10 cellular contexts compared by ENCODE assay signal in genomic region chr20:10225439-10226080, GRCh38. TPM values are rescaled to one million over a fixed set of nuclear protein-coding genes. Genes with fewer than 3 reads are reported as not detected.
DNase-seq lines count a peak whose midpoint lies in the region; ATAC-seq, FAIRE-seq and TF ChIP-seq lines count a peak whose summit lies in the region.
"Had no signal": no experiment of that assay in that cellular context is flagged by ENCODE, and none has a peak within 500 bp of the region (broad histone marks: within the 10 kb centered on the region; RNA-seq: fewer than 3 reads in every experiment).

No MANE protein-coding gene starts in this region.

- intact Hi-C loops in K562 (cut with micrococcal nuclease) = loop anchor here (1.0 to 5.0 kb wide), 2 partner anchors 247 to 608 kb away; no protein-coding TSS in a partner anchor
- intact Hi-C loops in tibial artery (cut with DNase I; ENCODE audit: low total_unique reads) = no loop called here

- H3K27ac ChIP-seq in 22Rv1 (no peak overlapping the region), K562 (ENCODE audit: extremely low read depth, low read depth, low read length) (no peak overlapping the region), tibial artery (no peak overlapping the region)

- no peaks in the 10 kb centered on the region for H3K79me2 ChIP-seq in K562 (ENCODE audit: control insufficient read depth, insufficient read depth, low read length)

- H2AFZ ChIP-seq in K562 (ENCODE audit: low read depth, low read length) = no peak overlapping the region

- CTCF ChIA-PET in K562 (lab: Yijun Ruan, JAX; ENCODE audit: low intra/inter-chr PET ratio) = no interaction called here
- CTCF ChIA-PET in activated naive CD4-positive, alpha-beta T cell treated with anti-CD3 and anti-CD28 coated beads, Interleukin-2, amount 10 ng/mL, durations not matched to agents 7 days and 5 days (lab: Charles Lee) = no interaction called here

- no peaks in the 10 kb centered on the region for H3K36me3 Mint-ChIP-seq in activated naive CD4-positive, alpha-beta T cell treated with anti-CD3 and anti-CD28 coated beads, Interleukin-2, amount 10 ng/mL, durations not matched to agents 7 days and 5 days

- H3K4me1 Mint-ChIP-seq in activated naive CD4-positive, alpha-beta T cell treated with anti-CD3 and anti-CD28 coated beads, Interleukin-2, amount 10 ng/mL, durations not matched to agents 7 days and 5 days = no peaks in the 10 kb centered on the region

- no peaks in the 10 kb centered on the region for H3K4me1 ChIP-seq in K562 (replicated peaks in 1 of 2; ENCODE audit: control insufficient read depth in 2 of 2, insufficient read depth in 2 of 2, low read length in 2 of 2)
- H3K4me1 ChIP-seq in tibial artery = no peaks in the 10 kb centered on the region

- H4K20me1 ChIP-seq in K562 (replicated peaks; ENCODE audit: control insufficient read depth, insufficient read depth, low read length) = no peaks in the 10 kb centered on the region

- H3K27me3 Mint-ChIP-seq in activated naive CD4-positive, alpha-beta T cell treated with anti-CD3 and anti-CD28 coated beads, Interleukin-2, amount 10 ng/mL, durations not matched to agents 7 days and 5 days = no peaks in the 10 kb centered on the region

- H3K4me2 ChIP-seq in K562 (ENCODE audit: insufficient read depth, low read length) = no peak overlapping the region

- no peak overlapping the region for H3K4me3 Mint-ChIP-seq in activated naive CD4-positive, alpha-beta T cell treated with anti-CD3 and anti-CD28 coated beads, Interleukin-2, amount 10 ng/mL, durations not matched to agents 7 days and 5 days

- TF ChIP-seq RAD21 in K562 (CRISPR knock-in tag; conservative IDR thresholded peaks at IDR 0.05 in 1 of 2, IDR thresholded peaks at IDR 0.05 in 1 of 2) = peak in 1 of 2 experiments; percentile 22; a peak in 1 of 4 replicates

- no peaks in the 10 kb centered on the region for H3K9me3 Mint-ChIP-seq in activated naive CD4-positive, alpha-beta T cell treated with anti-CD3 and anti-CD28 coated beads, Interleukin-2, amount 10 ng/mL, durations not matched to agents 7 days and 5 days

- FAIRE-seq in K562 (lab: Jason Lieb, UNC) = peak; percentile 69

- H3K27me3 ChIP-seq in K562 (ENCODE audit: control insufficient read depth in 2 of 2, insufficient read depth in 2 of 2, low read length in 2 of 2) (no peaks in the 10 kb centered on the region), tibial artery (no peaks in the 10 kb centered on the region)

- no peak for TF ChIP-seq EP300 in K562 (IDR thresholded peaks at IDR 0.05; ENCODE audit: low read length)

- H3K9me3 ChIP-seq in K562 (replicated peaks; ENCODE audit: control insufficient read depth, insufficient read depth, low read depth, low read length) = no peaks in the 10 kb centered on the region
- no peaks in the 10 kb centered on the region for H3K9me3 ChIP-seq in tibial artery

- DNase-seq in NCI-H146 treated with DMSO at 0.1 percent for 48 hours (lab: John Stamatoyannopoulos, UW; ENCODE audit: unreplicated experiment) (peak; percentile 30), K562 (ENCODE audit: extremely low read depth in 1 of 4, low spot score in 3 of 4) (peak; percentile 8 to 31 (median 18)), islet precursor cell (no peak), tibial artery (no peak)
- no peak for DNase-seq in activated naive CD4-positive, alpha-beta T cell treated with anti-CD3 and anti-CD28 coated beads, Interleukin-2, amount 10 ng/mL, durations not matched to agents 7 days and 5 days
- DNase-seq: amniotic stem cell had no signal

- no peak overlapping the region for H3K4me3 ChIP-seq in GM12875 (ENCODE audit: low read depth, low read length)
- no peak overlapping the region for H3K4me3 ChIP-seq in K562
- no peak overlapping the region for H3K4me3 ChIP-seq in tibial artery

- BruUV-seq in K562 (replicated peaks; lab: Mats Ljungman, UMichigan) = no TSS peak

- no peaks in the 10 kb centered on the region for H3K9me1 ChIP-seq in K562 (ENCODE audit: control insufficient read depth, insufficient read depth, low read length)

- H3K36me3 ChIP-seq in K562 (ENCODE audit: control insufficient read depth, insufficient read depth, low read length) (no peaks in the 10 kb centered on the region), tibial artery (no peaks in the 10 kb centered on the region)

- POLR2A ChIA-PET in K562 (lab: Yijun Ruan, JAX) = interaction anchor here (0.6 kb wide), 1 partner anchor 99 kb away, joined by 3 read pairs; no protein-coding TSS in a partner anchor

- ATAC-seq in K562 (peak; percentile 75), HG02623 (IDR thresholded peaks at IDR 0.05; ENCODE audit: unreplicated experiment) (no peak)

- peak; percentile 21; the same call in 1 of the 2 replicates for TF ChIP-seq CTCF in 22Rv1 (IDR thresholded peaks at IDR 0.05)
- TF ChIP-seq CTCF in GM12875 (IDR thresholded peaks at IDR 0.05; ENCODE audit: borderline replicate concordance, insufficient read depth, low read depth, low read length) = peak; percentile 27; the same call in 1 of the 2 replicates
- peak in 2 of 3 experiments; percentile 27 to 39; a peak in 2 of 6 replicates for TF ChIP-seq CTCF in K562 (IDR thresholded peaks at IDR 0.05 in 2 of 3, conservative IDR thresholded peaks at IDR 0.05 in 1 of 3; ENCODE audit: insufficient read depth in 2 of 3, low read depth in 1 of 3, low read length in 3 of 3)
- TF ChIP-seq CTCF in tibial artery (IDR thresholded peaks at IDR 0.05) = no peak

- WGBS in K562 (ENCODE audit: insufficient coverage, low coverage, missing lambda C conversion rate) = 0% methylated on average over 1 of the region's 1 CpG

- in situ Hi-C loops in K562 (cut with MboI) = no loop called here

- TF ChIP-seq POLR2A in K562 (conservative IDR thresholded peaks at IDR 0.05) = no peak

- no peak overlapping the region for H3K27ac Mint-ChIP-seq in activated naive CD4-positive, alpha-beta T cell treated with anti-CD3 and anti-CD28 coated beads, Interleukin-2, amount 10 ng/mL, durations not matched to agents 7 days and 5 days

- no peak overlapping the region for H3K9ac ChIP-seq in K562 (ENCODE audit: insufficient read depth in 1 of 2, low read depth in 2 of 2, low read length in 2 of 2)

TF ChIP-seq in K562, 482 proteins besides CTCF, POLR2A, EP300 and RAD21 (continues in another document):
- TF ChIP-seq MAFF (IDR thresholded peaks at IDR 0.05; ENCODE audit: low read length) (0 out of 2 replicates have a peak, but pooled peaks have one; percentile 23), C11orf30 (IDR thresholded peaks at IDR 0.05; ENCODE audit: low read depth) (peak; percentile 41), KDM1A (IDR thresholded peaks at IDR 0.05) (0 out of 4 replicates have a peak, but pooled peaks of 1 of the 2 experiments have one; percentile 12), ZNF384 (IDR thresholded peaks at IDR 0.05; ENCODE audit: low read depth, low read length) (peak; percentile 62; the same call in 1 of the 2 replicates), CBX1 (IDR thresholded peaks at IDR 0.05; ENCODE audit: low read depth) (no peak), ESRRA (IDR thresholded peaks at IDR 0.05; ENCODE audit: borderline replicate concordance, low read depth) (peak; percentile 90), USF1 (CRISPR knock-in tag; IDR thresholded peaks at IDR 0.05) (no peak), ZNF212 (CRISPR knock-in tag; IDR thresholded peaks at IDR 0.05) (no peak), HCFC1 (IDR thresholded peaks at IDR 0.05; ENCODE audit: low read depth, low read length) (no peak), NFE2L1 (tag; IDR thresholded peaks at IDR 0.05; ENCODE audit: borderline replicate concordance, low read depth) (peak; percentile 21; the same call in 1 of the 2 replicates), ZNF316 (IDR thresholded peaks at IDR 0.05) (peak; percentile 48; the same call in 1 of the 2 replicates), CBFA2T3 (IDR thresholded peaks at IDR 0.05) (peak; percentile 43; the same call in 1 of the 2 replicates), TCFL5 (CRISPR knock-in tag; conservative IDR thresholded peaks at IDR 0.05) (no peak), NFE2 (IDR thresholded peaks at IDR 0.05; ENCODE audit: low read depth) (peak; percentile 49)

RNA-seq across cellular contexts. Expression of gene SNAP25, which starts 6.9 kb away (rescaled TPM):
- total RNA-seq in K562 (2011; cell fraction: chromatin; rRNA removed; ENCODE audit: low replicate concordance) = not detected in 2 replicates
- total RNA-seq in K562 (2011; cell fraction: nucleolus; rRNA removed) = not detected in 2 replicates
- not detected in 2 replicates for total RNA-seq in K562 (2011; cell fraction: nucleoplasm; rRNA removed)
- total RNA-seq in K562 (2014; rRNA removed) (not detected in 2 replicates), K562 (2014; rRNA removed; fragmentation: Illumina TruSeq; extraction: Trizol) (not detected in 2 replicates), K562 (2015; rRNA removed; fragmentation: Illumina TruSeq; extraction: Trizol) (not detected in 2 replicates), K562 (2021) (not detected in 2 replicates)
- polyA plus RNA-seq in K562 (2011; rRNA removed) (not detected in 2 replicates), K562 (2014; fragmentation: Illumina TruSeq; extraction: Trizol) (0.07 TPM in 1 of 2 replicates, not detected in the other), K562 (2014; fragmentation: Nextera tagmentation; extraction: Ambion mirVana) (not detected), K562 (2014; rRNA removed) (0.12 TPM in 1 of 2 replicates, not detected in the other)
- polyA plus RNA-seq in K562 (2011; cell fraction: cytosol; rRNA removed) = not detected in 2 replicates
- polyA plus RNA-seq in K562 (2011; cell fraction: nucleus; rRNA removed) = 0.06 TPM in 1 of 2 replicates, not detected in the other
- polyA plus RNA-seq in K562 (2012) = 0.04 and 0.15 TPM in 2 replicates
- not detected in 2 replicates for polyA minus RNA-seq in K562 (2011; rRNA and poly(A)+ RNA removed)
- polyA minus RNA-seq in K562 (2011; cell fraction: cytosol; rRNA and poly(A)+ RNA removed) = not detected in 2 replicates
- polyA minus RNA-seq in K562 (2011; cell fraction: nucleus; rRNA and poly(A)+ RNA removed) = not detected in 2 replicates
- total RNA-seq: mononuclear cell had no signal

Comparison
In these comparisons a context has a peak if more than half of its experiments do, and no peak if none do; other contexts are left out.
1. CTCF ChIP-seq: peak in 22Rv1 (single experiment), GM12875 (single experiment) and K562 (2 of 3); none in tibial artery (0 of 2).
2. DNase-seq: peak in NCI-H146 treated with DMSO at 0.1 percent for 48 hours (single experiment) and K562 (4 of 4); none in islet precursor cell (single experiment), tibial artery (0 of 2) and activated naive CD4-positive, alpha-beta T cell treated with anti-CD3 and anti-CD28 coated beads, Interleukin-2, amount 10 ng/mL, durations not matched to agents 7 days and 5 days (single experiment).